33 cellular contexts compared by ENCODE assay signal in the genomic region with DNA sequence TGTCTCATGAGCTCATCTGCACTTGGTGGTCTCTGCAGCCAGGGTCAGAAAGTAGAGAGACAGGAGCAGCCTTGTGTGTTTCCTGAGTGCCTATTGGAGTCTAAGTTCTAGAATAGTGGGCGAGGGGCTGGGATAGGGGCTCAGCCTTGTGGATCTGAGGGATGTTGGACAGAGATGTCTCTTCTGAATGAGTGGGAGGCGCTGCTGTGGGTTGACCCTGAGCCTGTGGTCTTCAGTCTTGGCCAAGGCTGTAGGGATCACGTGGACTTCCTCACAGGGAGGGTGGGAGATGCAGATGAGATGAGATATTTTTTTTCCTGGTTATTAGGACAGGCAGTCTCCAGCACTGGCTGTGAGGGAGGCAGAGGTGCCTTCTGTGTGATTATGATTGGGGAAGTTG.
"Had no signal": no experiment of that assay in that cellular context is flagged by ENCODE, and none has a peak within 500 bp of the region (broad histone marks: within the 10 kb centered on the region; RNA-seq: fewer than 3 reads in every experiment).

No MANE protein-coding gene starts in this region.

- H3K27me3 ChIP-seq: esophagus squamous epithelium, heart right ventricle, ovary, right lobe of liver, thyroid gland, upper lobe of left lung had no signal

- H3K36me3 ChIP-seq: esophagus squamous epithelium, left ventricle myocardium inferior, ovary, right lobe of liver, thyroid gland, upper lobe of left lung had no signal

- H3K27ac ChIP-seq: epithelial cell of prostate, esophagus squamous epithelium, ovary, right lobe of liver, skin epidermis, thyroid gland had no signal

- H3K9me3 ChIP-seq: esophagus squamous epithelium, heart right ventricle, left ventricle myocardium inferior, mucosa of descending colon, ovary, right lobe of liver, thyroid gland, upper lobe of left lung had no signal

- DNase-seq: activated CD4-positive, alpha-beta T cell treated with anti-CD3 and anti-CD28 coated beads for 4 hours; activated CD4-positive, alpha-beta T cell treated with anti-CD3 and anti-CD28 coated beads, Interleukin-2, amount 50 U/mL, for 4 hours; activated CD8-positive, alpha-beta memory T cell treated with anti-CD3 and anti-CD28 coated beads, Interleukin-2, amount 50 U/mL, for 4 hours; activated gamma-delta T cell treated with Interleukin-2 at 50 U/mL for 16 hours; activated naive CD8-positive, alpha-beta T cell treated with anti-CD3 and anti-CD28 coated beads, Interleukin-2, amount 50 U/mL, for 24 hours; activated T-cell treated with anti-CD3 and anti-CD28 coated beads, Interleukin-2, amount 50 U/mL, for 1 hour; amygdala; central memory CD4-positive, alpha-beta T cell; dermis blood vessel endothelial cell; effector CD8-positive, alpha-beta T cell; esophagus squamous epithelium; foreskin melanocyte; heart right ventricle; islet precursor cell; left ventricle myocardium inferior; mesendoderm; mucosa of descending colon; ovary; right lobe of liver; stimulated activated CD4-positive, alpha-beta T cell treated with anti-CD3 and anti-CD28 coated beads, Interleukin-4, amount 100 ng/mL, for 24 hours; T-helper 2 cell; thyroid gland; upper lobe of left lung had no signal

- ATAC-seq: activated naive CD8-positive, alpha-beta T cell treated with anti-CD3 and anti-CD28 coated beads, Interleukin-2, amount 50 U/mL, for 24 hours; heart right ventricle; mucosa of descending colon; natural killer cell treated with Interleukin-12 subunit alpha and Interleukin-12 subunit beta and Interleukin-15 and Interleukin-18, amount 100 ng/mL, for 72 hours; right lobe of liver; stimulated activated effector memory CD8-positive, alpha-beta T cell treated with anti-CD3 and anti-CD28 coated beads, Interleukin-12 subunit alpha, Interleukin-12 subunit beta, amount 100 ng/mL, for 72 hours had no signal

- H3K4me3 Mint-ChIP-seq: activated naive CD4-positive, alpha-beta T cell treated with anti-CD3 and anti-CD28 coated beads, Interleukin-2, amount 50 U/mL, for 24 hours; activated naive CD8-positive, alpha-beta T cell treated with anti-CD3 and anti-CD28 coated beads, Interleukin-2, amount 50 U/mL, for 24 hours; activated T-helper 1 cell treated with anti-CD3 and anti-CD28 coated beads, Interleukin-12 subunit alpha, Interleukin-12 subunit beta, Interleukin-2, Interleukin-4 antibody, amounts not matched to agents 30 ng/mL and 10 ng/mL and 1 ng/mL, durations not matched to agents 14 hours and 24 hours and 36 hours; natural killer cell treated with Interleukin-12 subunit alpha and Interleukin-12 subunit beta and Interleukin-15 and Interleukin-18, amount 100 ng/mL, for 72 hours; stimulated activated effector memory CD8-positive, alpha-beta T cell treated with anti-CD3 and anti-CD28 coated beads, Interleukin-12 subunit alpha, Interleukin-12 subunit beta, amount 100 ng/mL, for 72 hours; stimulated activated naive CD8-positive, alpha-beta T cell treated with anti-CD3 and anti-CD28 coated beads, Interleukin-15, Interleukin-2, amounts not matched to agents 100 ng/mL and 50 ng/mL, for 24 hours had no signal

- FAIRE-seq: endometrium had no signal

- H3K27me3 Mint-ChIP-seq: activated naive CD4-positive, alpha-beta T cell treated with anti-CD3 and anti-CD28 coated beads, Interleukin-2, amount 50 U/mL, for 24 hours; activated naive CD8-positive, alpha-beta T cell treated with anti-CD3 and anti-CD28 coated beads, Interleukin-2, amount 50 U/mL, for 24 hours; natural killer cell treated with Interleukin-12 subunit alpha and Interleukin-12 subunit beta and Interleukin-15 and Interleukin-18, amount 100 ng/mL, for 72 hours; progenitor cell of endocrine pancreas; stimulated activated naive CD8-positive, alpha-beta T cell treated with anti-CD3 and anti-CD28 coated beads, Interleukin-15, Interleukin-2, amounts not matched to agents 100 ng/mL and 50 ng/mL, for 24 hours had no signal

- H3K9me3 Mint-ChIP-seq: activated naive CD4-positive, alpha-beta T cell treated with anti-CD3 and anti-CD28 coated beads, Interleukin-2, amount 50 U/mL, for 24 hours; natural killer cell treated with Interleukin-12 subunit alpha and Interleukin-12 subunit beta and Interleukin-15 and Interleukin-18, amount 100 ng/mL, for 72 hours; stimulated activated effector memory CD8-positive, alpha-beta T cell treated with anti-CD3 and anti-CD28 coated beads, Interleukin-12 subunit alpha, Interleukin-12 subunit beta, amount 100 ng/mL, for 72 hours; stimulated activated naive CD8-positive, alpha-beta T cell treated with anti-CD3 and anti-CD28 coated beads, Interleukin-15, Interleukin-2, amounts not matched to agents 100 ng/mL and 50 ng/mL, for 24 hours had no signal

- H3K27ac Mint-ChIP-seq: activated naive CD4-positive, alpha-beta T cell treated with anti-CD3 and anti-CD28 coated beads, Interleukin-2, amount 50 U/mL, for 24 hours; activated naive CD8-positive, alpha-beta T cell treated with anti-CD3 and anti-CD28 coated beads, Interleukin-2, amount 50 U/mL, for 24 hours; activated T-helper 1 cell treated with anti-CD3 and anti-CD28 coated beads, Interleukin-12 subunit alpha, Interleukin-12 subunit beta, Interleukin-2, Interleukin-4 antibody, amounts not matched to agents 30 ng/mL and 10 ng/mL and 1 ng/mL, durations not matched to agents 14 hours and 24 hours and 36 hours; natural killer cell treated with Interleukin-12 subunit alpha and Interleukin-12 subunit beta and Interleukin-15 and Interleukin-18, amount 100 ng/mL, for 72 hours; progenitor cell of endocrine pancreas; stimulated activated effector memory CD8-positive, alpha-beta T cell treated with anti-CD3 and anti-CD28 coated beads, Interleukin-12 subunit alpha, Interleukin-12 subunit beta, amount 100 ng/mL, for 72 hours; stimulated activated naive CD8-positive, alpha-beta T cell treated with anti-CD3 and anti-CD28 coated beads, Interleukin-15, Interleukin-2, amounts not matched to agents 100 ng/mL and 50 ng/mL, for 24 hours had no signal

- H3K4me1 ChIP-seq: right lobe of liver, thyroid gland had no signal

- H3K4me3 ChIP-seq: esophagus squamous epithelium, heart right ventricle, left ventricle myocardium inferior, lung, mucosa of descending colon, ovary, right lobe of liver, skin epidermis, thyroid gland, upper lobe of left lung had no signal

- H3K36me3 Mint-ChIP-seq: stimulated activated effector memory CD8-positive, alpha-beta T cell treated with anti-CD3 and anti-CD28 coated beads, Interleukin-12 subunit alpha, Interleukin-12 subunit beta, amount 100 ng/mL, for 72 hours had no signal
